Comparison of ENCODE assay signal across 25 cellular contexts in the genomic region with DNA sequence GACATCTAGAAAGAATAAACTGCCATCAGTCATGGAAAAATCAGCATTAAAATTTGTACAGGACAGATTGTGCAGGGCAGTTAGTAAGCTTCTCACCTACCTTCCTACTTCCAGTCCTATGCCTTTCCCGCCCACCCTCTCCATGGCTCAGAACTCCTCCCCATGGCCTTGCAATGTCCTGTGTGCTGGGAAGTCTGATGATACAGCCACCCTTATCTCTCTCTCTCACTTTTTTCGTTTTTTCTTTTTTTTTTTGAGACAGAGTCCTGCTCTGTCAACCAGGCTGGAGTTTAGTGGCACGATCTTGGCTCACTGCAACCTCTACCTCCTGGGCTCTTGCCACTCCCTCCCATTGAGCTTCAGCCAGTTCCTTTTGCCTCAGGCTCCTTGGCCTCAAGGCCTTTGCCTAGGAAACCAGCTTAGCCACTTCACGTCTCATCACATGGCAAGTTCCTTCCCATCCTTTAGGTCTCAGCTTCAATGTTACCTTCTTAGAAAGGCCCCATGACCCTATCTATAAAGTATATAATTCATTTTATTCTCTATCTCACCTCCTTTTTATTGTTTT.
"Had no signal": no experiment of that assay in that cellular context is flagged by ENCODE, and none has a peak within 500 bp of the region (broad histone marks: within the 10 kb centered on the region; RNA-seq: fewer than 3 reads in every experiment).

No MANE protein-coding gene starts in this region.

- H3K4me3 ChIP-seq: ascending aorta, body of pancreas had no signal

- H3K27ac ChIP-seq: ascending aorta, body of pancreas, KMS-11 had no signal

- ATAC-seq: activated CD8-positive, alpha-beta T cell treated with anti-CD3 and anti-CD28 coated beads, Interleukin-2, amount 10 ng/mL, durations not matched to agents 7 days and 5 days; body of pancreas; Panc1; Right ventricle myocardium inferior; T-cell had no signal

- DNase-seq: activated CD4-positive, alpha-beta T cell treated with anti-CD3 and anti-CD28 coated beads for 48 hours; activated CD4-positive, alpha-beta T cell treated with anti-CD3 and anti-CD28 coated beads, Interleukin-2, amount 50 U/mL, for 4 hours; activated CD4-positive, CD25-positive, alpha-beta regulatory T cell treated with anti-CD3 and anti-CD28 coated beads, Interleukin-2, amount 50 U/mL, for 72 hours; activated CD8-positive, alpha-beta memory T cell treated with anti-CD3 and anti-CD28 coated beads, Interleukin-2, amount 50 U/mL, for 48 hours; activated CD8-positive, alpha-beta T cell treated with anti-CD3 and anti-CD28 coated beads, Interleukin-2, amount 10 ng/mL, durations not matched to agents 7 days and 5 days; activated naive CD4-positive, alpha-beta T cell; activated T-cell treated with anti-CD3 and anti-CD28 coated beads, Interleukin-2, amount 50 U/mL, for 1 hour; amniotic stem cell; body of pancreas; MM.1S; NCI-H1105; NCI-H1436; NCI-H187; NCI-H2081; NCI-H2171; NCI-H2227 treated with DMSO at 0.1 percent for 48 hours; NCI-H446 treated with DMSO at 0.1 percent for 48 hours; NCI-H524 treated with DMSO at 0.1 percent for 48 hours; NCI-H774; RPMI8226; T-cell had no signal

- H3K36me3 ChIP-seq: ascending aorta had no signal

- H3K27me3 ChIP-seq: ascending aorta, body of pancreas had no signal

- H3K9me3 ChIP-seq: ascending aorta, body of pancreas had no signal

- H3K4me1 ChIP-seq: ascending aorta, body of pancreas had no signal
